In genomic region chr6:148538251-148539190, GRCh38 we compare ENCODE assay signal across 13 cellular contexts.
DNase-seq lines count a peak whose midpoint lies in the region; ATAC-seq and TF ChIP-seq lines count a peak whose summit lies in the region.
"Had no signal": no experiment of that assay in that cellular context is flagged by ENCODE, and none has a peak within 500 bp of the region (broad histone marks: within the 10 kb centered on the region; RNA-seq: fewer than 3 reads in every experiment).

No MANE protein-coding gene starts in this region.

- no peaks in the 10 kb centered on the region for H3K27me3 Mint-ChIP-seq in neural crest cell (ENCODE audit: low read depth)

- H3K4me3 ChIP-seq in fibroblast of mammary gland (ENCODE audit: control insufficient read depth, low read depth, low read length) (no peak overlapping the region), aorta (ENCODE audit: low read length in 2 of 2) (no peak overlapping the region)
- H3K4me3 ChIP-seq: SJCRH30 had no signal

- WGBS in aorta, 2 donors, result 47 to 51% methylated on average over 13 of the region's 13 CpGs

- peaks cover 38% of the 10 kb centered on the region for H3K36me3 Mint-ChIP-seq in neural crest cell (ENCODE audit: low read depth)

- no peak for TF ChIP-seq CTCF in fibroblast of mammary gland (conservative IDR thresholded peaks at IDR 0.05; ENCODE audit: control insufficient read depth, insufficient read depth, low read depth, low read length)
- TF ChIP-seq CTCF in neural crest cell (conservative IDR thresholded peaks at IDR 0.05), result no peak

- ATAC-seq in Right ventricle myocardium superior (ENCODE audit: poor library complexity) (peak; percentile 52), aorta (ENCODE audit: low FRiP score) (peak; percentile 28), HG03460 (IDR thresholded peaks at IDR 0.05; ENCODE audit: unreplicated experiment) (no peak), GM21529 (IDR thresholded peaks at IDR 0.05; ENCODE audit: unreplicated experiment) (no peak)

- H3K27ac ChIP-seq in aorta (ENCODE audit: low read depth in 1 of 2, low read length in 2 of 2), result no peak overlapping the region
- H3K27ac ChIP-seq: neutrophil, SJCRH30 had no signal

- intact Hi-C loops in Right ventricle myocardium superior (cut with DNase I) (no loop called here), cardiac septum (cut with DNase I) (no loop called here), aorta (cut with DNase I) (loop anchor here in 1 of 2 donors (10.0 kb wide), 1 partner anchor 194 kb away; the partner anchor contains the start of gene SASH1)

- no peaks in the 10 kb centered on the region for H3K9me3 Mint-ChIP-seq in neural crest cell

- peaks cover 24% of the 10 kb centered on the region for H3K4me1 Mint-ChIP-seq in neural crest cell

- H3K9me3 ChIP-seq in aorta (ENCODE audit: control insufficient read depth, low read length), result no peaks in the 10 kb centered on the region
- H3K9me3 ChIP-seq: BE2C, neutrophil, SJCRH30 had no signal

- peak overlapping the region; percentile 21 for H3K4me3 Mint-ChIP-seq in neural crest cell

- H3K4me1 ChIP-seq in aorta (ENCODE audit: control insufficient read depth in 1 of 2, insufficient read depth in 2 of 2, low read length in 2 of 2), result no peaks in the 10 kb centered on the region
- H3K4me1 ChIP-seq: BE2C, SJCRH30 had no signal

- H3K27ac Mint-ChIP-seq in neural crest cell (ENCODE audit: unreplicated experiment), result peak overlapping the region; percentile 93

- DNase-seq in Right ventricle myocardium superior (no peak), cardiac septum (ENCODE audit: low spot score) (no peak), fibroblast of mammary gland (ENCODE audit: low read depth) (peak; percentile 67), neural crest cell (ENCODE audit: low read depth, low spot score) (no peak), aorta (no peak), germinal center (ENCODE audit: low spot score) (no peak)
- DNase-seq: activated CD8-positive, alpha-beta memory T cell treated with anti-CD3 and anti-CD28 coated beads, Interleukin-2, amount 50 U/mL, for 48 hours; BE2C; SJCRH30; stimulated activated CD8-positive, alpha-beta memory T cell treated with anti-CD3 and anti-CD28 coated beads, Interleukin-4, amount 100 ng/mL, for 48 hours had no signal

- peaks cover 10 to 11% of the 10 kb centered on the region in 2 donors for H3K36me3 ChIP-seq in aorta (ENCODE audit: control insufficient read depth in 1 of 2, insufficient read depth in 2 of 2, low read length in 1 of 2)
- H3K36me3 ChIP-seq: BE2C, neutrophil had no signal

- no peaks in the 10 kb centered on the region for H3K27me3 ChIP-seq in aorta (ENCODE audit: control insufficient read depth in 1 of 2, insufficient read depth in 2 of 2, low read length in 1 of 2)
- H3K27me3 ChIP-seq: BE2C, SJCRH30 had no signal

Comparison
In these comparisons a context has a peak if more than half of its experiments do, and no peak if none do; other contexts are left out.
1. ATAC-seq: peak in Right ventricle myocardium superior (single experiment) and aorta (single experiment); none in HG03460 (single experiment) and GM21529 (single experiment).